ENCODE assay signal across 8 cellular contexts in the genomic region with DNA sequence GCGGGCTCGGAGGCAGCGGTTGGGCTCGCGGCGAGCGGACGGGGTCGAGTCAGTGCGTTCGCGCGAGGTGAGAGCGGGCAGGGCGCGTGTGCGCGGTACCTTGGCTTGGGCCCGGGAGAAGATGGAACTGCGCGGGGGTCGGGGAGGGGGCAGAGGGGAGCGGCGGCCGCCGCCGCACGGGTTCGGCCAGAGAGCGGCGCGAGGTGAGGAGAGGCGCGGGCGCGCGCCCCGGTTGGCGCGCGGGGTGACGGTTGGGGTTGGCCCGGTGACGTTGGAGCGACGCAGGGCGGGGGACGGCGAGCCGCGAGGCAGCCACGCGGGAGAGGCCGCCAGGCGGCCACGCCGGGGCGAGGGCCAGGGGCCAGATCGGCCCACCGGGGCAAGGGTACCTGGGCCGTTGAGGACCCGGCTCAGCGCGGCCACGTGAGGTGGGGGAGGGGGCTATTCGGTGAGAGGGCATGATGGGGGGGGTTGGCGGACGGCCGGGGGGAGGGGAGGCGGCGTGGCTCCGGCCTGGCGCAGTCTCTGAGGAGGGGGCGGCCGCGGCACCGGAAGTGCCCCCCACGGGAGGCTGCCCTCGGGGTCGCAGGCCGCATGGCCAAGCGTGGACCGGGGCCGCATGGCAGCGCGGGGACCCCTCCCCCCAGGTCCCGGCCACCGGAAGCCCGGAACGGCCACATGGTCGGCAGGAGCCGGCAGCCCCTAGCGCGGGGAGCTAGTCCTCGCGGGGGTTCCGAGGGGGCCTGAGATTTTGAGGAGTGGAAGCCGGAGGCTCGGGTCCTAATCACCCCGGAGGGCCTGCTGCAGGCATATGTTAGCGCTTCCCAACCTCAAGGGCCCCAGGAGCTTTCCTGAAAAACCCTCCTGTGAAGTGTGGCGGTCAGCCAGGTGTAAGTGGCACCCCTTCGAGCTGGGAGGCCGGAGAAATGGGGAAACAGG. TPM values are rescaled to one million over a fixed set of nuclear protein-coding genes. Genes with fewer than 3 reads are reported as not detected.
DNase-seq lines count a peak whose midpoint lies in the region; ATAC-seq and TF ChIP-seq lines count a peak whose summit lies in the region.

No MANE protein-coding gene starts in this region.

- no peak overlapping the region for H4K91ac ChIP-seq in neuronal stem cell (ENCODE audit: low read depth, low read length, poor library complexity)

- TF ChIP-seq EP300 in gastroesophageal sphincter (IDR thresholded peaks at IDR 0.05) = no peak

- peak overlapping the region; percentile 98 for H3K9ac ChIP-seq in neuronal stem cell (ENCODE audit: low read depth, low read length, poor library complexity)

- peaks cover 1% of the 10 kb centered on the region for H3K79me1 ChIP-seq in neuronal stem cell (ENCODE audit: low read depth, low read length)

- peak in 3 of 4 experiments; percentile 13 to 44 (median 33) for TF ChIP-seq CTCF in gastroesophageal sphincter (IDR thresholded peaks at IDR 0.05)

- peaks cover 5 to 51% (median 16%) of the 10 kb centered on the region in 3 donors for H3K4me1 ChIP-seq in gastroesophageal sphincter
- H3K4me1 ChIP-seq in neuronal stem cell (ENCODE audit: control insufficient read depth in 2 of 2, insufficient read depth in 1 of 2, low read depth in 1 of 2, low read length in 2 of 2) = peaks cover 2 to 5% of the 10 kb centered on the region in 2 donors

- H3K27ac ChIP-seq in gastroesophageal sphincter (peak overlapping the region; percentile 91 to 100 (median 100)), neuronal stem cell (replicated peaks; ENCODE audit: low read length) (peak overlapping the region; percentile 78)

- H2BK5ac ChIP-seq in neuronal stem cell (ENCODE audit: low read length) = peak overlapping the region; percentile 80

- H3K4me2 ChIP-seq in neuronal stem cell (ENCODE audit: insufficient read depth, low read length, poor library complexity, severe bottlenecking) = peak overlapping the region; percentile 91

- H3K23ac ChIP-seq in neuronal stem cell (ENCODE audit: low read depth, low read length, poor library complexity) = peak overlapping the region; percentile 74

- H2BK120ac ChIP-seq in neuronal stem cell (ENCODE audit: low read depth, low read length) = peak overlapping the region; percentile 21

- H3K14ac ChIP-seq in neuronal stem cell (ENCODE audit: low read length) = no peak overlapping the region

- peak overlapping the region; percentile 76 for H2AFZ ChIP-seq in neuronal stem cell (ENCODE audit: low read length)

- H4K8ac ChIP-seq in neuronal stem cell (ENCODE audit: low read depth, low read length) = no peak overlapping the region

- H3K9me3 ChIP-seq in gastroesophageal sphincter (no peaks in the 10 kb centered on the region), neuronal stem cell (replicated peaks in 1 of 2; ENCODE audit: control insufficient read depth in 2 of 2, insufficient read depth in 1 of 2, low read depth in 1 of 2, low read length in 2 of 2) (no peaks in the 10 kb centered on the region)

- H3K36me3 ChIP-seq in gastroesophageal sphincter = peaks cover 3 to 38% of the 10 kb centered on the region in 2 donors
- peaks cover 31 to 37% of the 10 kb centered on the region in 2 donors for H3K36me3 ChIP-seq in neuronal stem cell (replicated peaks in 1 of 2; ENCODE audit: control insufficient read depth in 2 of 2, insufficient read depth in 2 of 2, low read length in 2 of 2)

- no peak overlapping the region for H2BK15ac ChIP-seq in neuronal stem cell (ENCODE audit: low read length)

- WGBS in gastroesophageal sphincter (ENCODE audit: low coverage in 1 of 2), 2 donors = 0% methylated on average over 3 of the region's 104 CpGs; no CpG with 5 or more reads in 1 of the 2 donors
- no CpG with 5 or more reads among the region's 104 CpGs for WGBS in neuronal stem cell (ENCODE audit: extremely low coverage in 2 of 2, insufficient read length in 2 of 2, insufficient replicate concordance in 1 of 2), 2 donors

- peak overlapping the region; percentile 95 for H3K18ac ChIP-seq in neuronal stem cell (ENCODE audit: low read length)

- no peak overlapping the region for H2BK12ac ChIP-seq in neuronal stem cell (ENCODE audit: low read length)

- peak in 1 of 2 donors; percentile 95 for TF ChIP-seq POLR2A in gastroesophageal sphincter (IDR thresholded peaks at IDR 0.05)

- DNase-seq in DMS79 (lab: John Stamatoyannopoulos, UW) (peak; percentile 2), DMS79 treated with DMSO at 0.1 percent for 48 hours (lab: John Stamatoyannopoulos, UW) (no peak), NOMO-1 treated with DMSO at 0.1 percent for 48 hours (lab: John Stamatoyannopoulos, UW; ENCODE audit: unreplicated experiment) (peak; percentile 39), neuronal stem cell (ENCODE audit: low spot score) (no peak)
- peak; percentile 83 for DNase-seq in activated effector memory CD4-positive, alpha-beta T cell treated with anti-CD3 and anti-CD28 coated beads, Interleukin-2, amount 50 U/mL, for 16 hours

- H3K27me3 ChIP-seq in gastroesophageal sphincter = no peaks in the 10 kb centered on the region
- H3K27me3 ChIP-seq in neuronal stem cell (ENCODE audit: control insufficient read depth in 3 of 3, insufficient read depth in 3 of 3, low read depth in 1 of 3, low read length in 3 of 3) = no peaks in the 10 kb centered on the region

- no peak overlapping the region for H3K4ac ChIP-seq in neuronal stem cell (ENCODE audit: low read length)

- H3K4me3 ChIP-seq in gastroesophageal sphincter = peak overlapping the region; percentile 68 to 99
- H3K4me3 ChIP-seq in neuronal stem cell (ENCODE audit: low read length in 2 of 2) = peak overlapping the region; percentile 84 to 98

- peak; percentile 17 for ATAC-seq in gastroesophageal sphincter
- ATAC-seq in HG03469 (IDR thresholded peaks at IDR 0.05; ENCODE audit: unreplicated experiment) = no peak
- no peak for ATAC-seq in GM21723 (IDR thresholded peaks at IDR 0.05; ENCODE audit: unreplicated experiment)

- peak overlapping the region; percentile 61 for H2AK5ac ChIP-seq in neuronal stem cell (ENCODE audit: low read depth, low read length)

RNA-seq across cellular contexts. Expression of gene EIF5A, which starts 0.5 kb away (rescaled TPM):
- 100 to 1,000 TPM; 145 to 233 (median 183) TPM for total RNA-seq in gastroesophageal sphincter
- polyA plus RNA-seq in neuronal stem cell (2013, experiment 1 of 2) = 383 TPM
- 383 TPM for polyA plus RNA-seq in neuronal stem cell (2013, experiment 2 of 2)

RNA-seq across cellular contexts. Expression of gene GPS2, which starts 7.2 kb away (rescaled TPM):
- 100 to 1,000 TPM in 1 of 4 donors, 10 to 100 TPM in 3; 66.9 to 104 (median 82.5) TPM for total RNA-seq in gastroesophageal sphincter
- polyA plus RNA-seq in neuronal stem cell (2013, experiment 1 of 2) = 38.8 TPM
- 39.5 TPM for polyA plus RNA-seq in neuronal stem cell (2013, experiment 2 of 2)

RNA-seq across cellular contexts. Expression of gene YBX2, which starts 13.5 kb away (rescaled TPM):
- total RNA-seq in gastroesophageal sphincter = 1 to 10 TPM; 3.3 to 6.5 (median 5.3) TPM
- polyA plus RNA-seq in neuronal stem cell (2013, experiment 1 of 2) = 7.6 TPM
- 7.5 TPM for polyA plus RNA-seq in neuronal stem cell (2013, experiment 2 of 2)

RNA-seq across cellular contexts. Expression of gene NEURL4, which starts 21.2 kb away (rescaled TPM):
- 10 to 100 TPM; 12.0 to 30.4 (median 14.9) TPM for total RNA-seq in gastroesophageal sphincter
- polyA plus RNA-seq in neuronal stem cell (2013, experiment 1 of 2) = 15.9 TPM
- polyA plus RNA-seq in neuronal stem cell (2013, experiment 2 of 2) = 15.0 TPM

RNA-seq across cellular contexts. Expression of gene SLC2A4, which starts 26.4 kb away (rescaled TPM):
- 100 to 1,000 TPM in 3 of 4 donors, 10 to 100 TPM in 1; 71.8 to 200 (median 149) TPM for total RNA-seq in gastroesophageal sphincter
- 3.6 TPM for polyA plus RNA-seq in neuronal stem cell (2013, experiment 1 of 2)
- polyA plus RNA-seq in neuronal stem cell (2013, experiment 2 of 2) = 3.5 TPM

Comparison
In these comparisons a context has a peak if more than half of its experiments do, and no peak if none do; other contexts are left out.
1. DNase-seq: peak in DMS79 (single experiment), NOMO-1 treated with DMSO at 0.1 percent for 48 hours (single experiment) and activated effector memory CD4-positive, alpha-beta T cell treated with anti-CD3 and anti-CD28 coated beads, Interleukin-2, amount 50 U/mL, for 16 hours (single experiment); none in DMS79 treated with DMSO at 0.1 percent for 48 hours (single experiment) and neuronal stem cell (single experiment).